27 cellular contexts compared by ENCODE assay signal in the genomic region with DNA sequence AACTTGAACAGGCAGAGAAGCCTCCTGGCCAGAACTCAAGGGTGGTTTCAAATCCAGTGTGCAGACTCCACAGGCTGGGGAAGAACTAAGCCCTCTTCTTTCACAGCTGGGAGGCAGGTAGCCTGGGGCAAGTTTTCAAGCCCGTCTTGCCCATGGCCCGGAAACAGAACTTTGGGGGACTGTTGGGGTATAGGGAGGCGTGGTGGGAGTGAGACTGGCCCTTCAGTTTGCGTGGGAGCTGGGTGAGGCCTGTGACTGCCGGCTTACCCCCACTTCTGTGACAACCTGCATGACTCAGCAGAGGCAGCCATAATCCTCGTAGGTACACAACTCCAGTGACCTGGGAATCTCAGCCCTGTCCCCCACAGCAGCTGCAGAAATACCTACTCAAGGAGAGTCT.
"Had no signal": no experiment of that assay in that cellular context is flagged by ENCODE, and none has a peak within 500 bp of the region (broad histone marks: within the 10 kb centered on the region; RNA-seq: fewer than 3 reads in every experiment).

No MANE protein-coding gene starts in this region.

- H3K4me1 ChIP-seq: left lung, lower lobe of right lung, neural progenitor cell, prostate gland, sigmoid colon, spleen, stomach, testis, thyroid gland, transverse colon, upper lobe of left lung, vagina had no signal

- H3K27ac ChIP-seq: left lung, lower lobe of right lung, neural progenitor cell, ovary, prostate gland, sigmoid colon, spleen, stomach, testis, thyroid gland, transverse colon, upper lobe of left lung, vagina had no signal

- H3K36me3 ChIP-seq: left lung, lower lobe of right lung, neural progenitor cell, ovary, prostate gland, sigmoid colon, spleen, stomach, thyroid gland, transverse colon, upper lobe of left lung, vagina had no signal

- FAIRE-seq: keratinocyte, small intestine had no signal

- H3K9ac ChIP-seq: neural progenitor cell had no signal

- H3K4me3 ChIP-seq: left lung, lower lobe of right lung, neural progenitor cell, ovary, prostate gland, sigmoid colon, spleen, stomach, testis, thyroid gland, transverse colon, upper lobe of left lung, vagina had no signal

- H3K9me3 ChIP-seq: lower lobe of right lung, ovary, prostate gland, sigmoid colon, testis, thyroid gland, transverse colon, upper lobe of left lung, vagina had no signal

- DNase-seq: hippocampal formation; left colon; left lung; lower lobe of right lung; mammary epithelial cell; mesenchymal stem cell; naive B cell; natural killer cell; nephron progenitor cell; ovary; retina; sigmoid colon; small intestine; spleen; stimulated activated CD4-positive, alpha-beta T cell treated with anti-CD3 and anti-CD28 coated beads, Interleukin-1b, Interleukin-23, amount 100 ng/mL, for 48 hours; stimulated activated CD4-positive, alpha-beta T cell treated with anti-CD3 and anti-CD28 coated beads, Interleukin-4, amount 100 ng/mL, for 1 hour; stimulated activated naive B cell treated with anti-CD40 and anti-IgM and Interleukin-4, amounts not matched to agents 10 μg/mL and 1 μg/mL and 100 μg/mL, for 72 hours; stimulated activated naive CD8-positive, alpha-beta T cell treated with anti-CD3 and anti-CD28 coated beads, Interleukin-15, Interleukin-2, amounts not matched to agents 100 U/mL and 50 U/mL, for 24 hours; stomach; testis; thyroid gland; transverse colon had no signal
